In the genomic region with DNA sequence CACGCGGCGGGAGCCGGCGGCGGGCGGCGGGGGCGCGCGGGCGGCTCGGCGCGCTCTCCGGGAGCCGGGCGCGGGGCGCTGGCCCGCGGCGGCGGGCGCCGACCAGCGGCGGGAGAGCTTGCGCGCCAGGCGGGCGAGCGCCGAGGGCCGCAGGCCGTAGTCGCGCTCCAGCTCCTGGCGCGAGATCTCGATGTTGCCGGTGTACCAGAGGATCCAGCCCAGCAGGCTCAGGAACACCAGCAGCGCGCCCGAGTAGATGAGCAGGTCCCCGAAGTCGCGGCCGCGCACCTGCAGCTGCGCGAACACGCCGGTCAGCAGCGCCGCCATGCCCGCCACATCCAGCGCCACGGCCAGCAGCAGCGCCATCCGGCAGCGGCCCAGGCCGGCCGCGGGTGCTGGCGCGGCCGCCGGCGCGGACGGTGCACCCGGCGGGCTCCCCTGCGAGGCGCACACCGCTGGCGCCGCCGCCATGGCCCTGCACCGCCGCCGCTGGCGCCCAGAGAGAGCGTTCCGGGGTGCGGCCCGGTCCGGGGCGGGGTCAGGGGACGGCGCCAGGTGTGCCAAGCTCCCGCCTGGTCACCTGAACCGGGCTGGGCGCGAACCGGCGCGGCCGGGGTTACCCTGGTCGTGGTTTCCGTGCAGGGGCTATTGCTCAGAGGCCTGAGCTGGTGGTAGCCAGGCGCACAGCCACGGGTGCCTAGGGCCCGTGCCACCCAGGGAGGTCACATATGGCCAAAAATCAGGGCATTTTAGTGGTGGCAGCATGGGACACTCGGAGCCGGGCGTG, we compare ENCODE assay signal across 8 cellular contexts. TPM values are rescaled to one million over a fixed set of nuclear protein-coding genes. Genes with fewer than 3 reads are reported as not detected.
DNase-seq lines count a peak whose midpoint lies in the region; ATAC-seq and TF ChIP-seq lines count a peak whose summit lies in the region.

A gene with protein sequence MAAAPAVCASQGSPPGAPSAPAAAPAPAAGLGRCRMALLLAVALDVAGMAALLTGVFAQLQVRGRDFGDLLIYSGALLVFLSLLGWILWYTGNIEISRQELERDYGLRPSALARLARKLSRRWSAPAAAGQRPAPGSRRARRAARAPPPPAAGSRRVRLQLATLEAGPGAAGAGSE (minus strand): TSS at position 504 of the 787 bp plus-strand sequence. CDS start 33 bp downstream, at position 471.

- H3K9me3 ChIP-seq in muscle layer of duodenum (ENCODE audit: control insufficient read depth in 1 of 2, low read length in 2 of 2) (no peaks in the 10 kb centered on the region), tibial artery (no peaks in the 10 kb centered on the region)

- TF ChIP-seq CTCF in tibial artery (IDR thresholded peaks at IDR 0.05): peak in 1 of 2 experiments; percentile 17

- DNase-seq in AML-193 (lab: John Stamatoyannopoulos, UW): peak; percentile 39 to 52
- DNase-seq in GM19238 (ENCODE audit: insufficient read length, low spot score): peak; percentile 82
- peak; percentile 45 for DNase-seq in NCI-H774 (lab: John Stamatoyannopoulos, UW)
- DNase-seq in activated T-cell treated with anti-CD3 and anti-CD28 coated beads, Interleukin-2, amount 50 U/mL, for 72 hours: peak; percentile 72 to 75
- peak; percentile 52 for DNase-seq in fibroblast of gingiva (ENCODE audit: low read depth)
- DNase-seq in tibial artery: no peak

- H3K36me3 Mint-ChIP-seq in activated T-cell treated with anti-CD3 and anti-CD28 coated beads, Interleukin-2, amount 50 U/mL, for 72 hours (ENCODE audit: insufficient read depth in 2 of 2): peaks cover 15 to 27% of the 10 kb centered on the region in 2 donors

- peak; percentile 37 to 40 for ATAC-seq in activated T-cell treated with anti-CD3 and anti-CD28 coated beads, Interleukin-2, amount 50 U/mL, for 72 hours (replicated peaks in 1 of 2)
- no peak for ATAC-seq in GM18861 (IDR thresholded peaks at IDR 0.05; ENCODE audit: unreplicated experiment)

- H3K4me1 ChIP-seq in muscle layer of duodenum (ENCODE audit: control insufficient read depth in 1 of 2, insufficient read depth in 2 of 2, low read length in 2 of 2) (peaks cover 24 to 38% of the 10 kb centered on the region in 2 donors), tibial artery (peaks cover 0 to 44% (median 43%) of the 10 kb centered on the region in 4 donors)

- no peaks in the 10 kb centered on the region for H3K27me3 Mint-ChIP-seq in activated T-cell treated with anti-CD3 and anti-CD28 coated beads, Interleukin-2, amount 50 U/mL, for 72 hours (ENCODE audit: low read depth)

- peaks cover 0 to 2% of the 10 kb centered on the region in 2 donors for H3K9me3 Mint-ChIP-seq in activated T-cell treated with anti-CD3 and anti-CD28 coated beads, Interleukin-2, amount 50 U/mL, for 72 hours

- H3K27ac ChIP-seq in muscle layer of duodenum (ENCODE audit: low read length): peak within 1 kb of the TSS; percentile 99
- peak within 1 kb of the TSS; percentile 85 to 94 for H3K27ac ChIP-seq in tibial artery

- H3K27ac Mint-ChIP-seq in activated T-cell treated with anti-CD3 and anti-CD28 coated beads, Interleukin-2, amount 50 U/mL, for 72 hours: peak within 1 kb of the TSS; percentile 90

- peaks cover 8 to 17% of the 10 kb centered on the region in 2 donors for H3K36me3 ChIP-seq in muscle layer of duodenum (ENCODE audit: control insufficient read depth in 1 of 2, insufficient read depth in 2 of 2, low read length in 2 of 2)
- H3K36me3 ChIP-seq in tibial artery: peaks cover 4 to 21% (median 20%) of the 10 kb centered on the region in 3 donors

- H3K27me3 ChIP-seq in muscle layer of duodenum (ENCODE audit: low read depth, low read length): no peaks in the 10 kb centered on the region
- H3K27me3 ChIP-seq in tibial artery: no peaks in the 10 kb centered on the region

- peak within 1 kb of the TSS; percentile 92 to 99 for H3K4me3 Mint-ChIP-seq in activated T-cell treated with anti-CD3 and anti-CD28 coated beads, Interleukin-2, amount 50 U/mL, for 72 hours

- intact Hi-C loops in tibial artery (cut with DNase I; ENCODE audit: low total_unique reads): loop anchor here (2.0 to 5.0 kb wide), 2 partner anchors 45 to 82 kb away; partner anchors contain the start of gene KMT5C

- peaks cover 59% of the 10 kb centered on the region for H3K4me1 Mint-ChIP-seq in activated T-cell treated with anti-CD3 and anti-CD28 coated beads, Interleukin-2, amount 50 U/mL, for 72 hours (ENCODE audit: low read depth)

- peak within 1 kb of the TSS; percentile 92 to 97 for H3K4me3 ChIP-seq in muscle layer of duodenum (ENCODE audit: low read depth in 1 of 2, low read length in 2 of 2)
- peak within 1 kb of the TSS; percentile 78 to 93 for H3K4me3 ChIP-seq in tibial artery

RNA-seq across cellular contexts. Expression of the gene that starts here (rescaled TPM):
- 10 to 100 TPM in 1 of 2 donors, 1 to 10 TPM in 1; 7.5 to 11.7 TPM for total RNA-seq in activated T-cell treated with anti-CD3 and anti-CD28 coated beads, Interleukin-2, amount 50 U/mL, for 72 hours

Comparison
In these comparisons a context has a peak if more than half of its experiments do, and no peak if none do; other contexts are left out.
1. DNase-seq: peak in AML-193 (2 of 2), GM19238 (single experiment), NCI-H774 (single experiment), activated T-cell treated with anti-CD3 and anti-CD28 coated beads, Interleukin-2, amount 50 U/mL, for 72 hours (2 of 2) and fibroblast of gingiva (single experiment); none in tibial artery (0 of 2).